9 cellular contexts compared by ENCODE assay signal in genomic region chr5:139343476-139343875, GRCh38. TPM values are rescaled to one million over a fixed set of nuclear protein-coding genes. Genes with fewer than 3 reads are reported as not detected.
A peak's percentile ranks its signal among the peaks of the same experiment; 100 is the strongest.
DNase-seq lines count a peak whose midpoint lies in the region; ATAC-seq and TF ChIP-seq lines count a peak whose summit lies in the region.
"Had no signal": no experiment of that assay in that cellular context is flagged by ENCODE, and none has a peak within 500 bp of the region (broad histone marks: within the 10 kb centered on the region; RNA-seq: fewer than 3 reads in every experiment).

No MANE protein-coding gene starts in this region.

- no peak for DNase-seq in CD4-positive, CD25-positive, alpha-beta regulatory T cell
- DNase-seq in LNCaP clone FGC (ENCODE audit: low read depth) (no peak), choroid plexus epithelial cell (ENCODE audit: low read depth) (no peak), neural crest cell (ENCODE audit: low read depth, low spot score) (no peak), GM10266 (ENCODE audit: extremely low spot score) (no peak), superior temporal gyrus (ENCODE audit: extremely low spot score) (no peak)
- DNase-seq: NCI-H2081 had no signal

- TF ChIP-seq CTCF in LNCaP clone FGC (IDR thresholded peaks at IDR 0.05; ENCODE audit: control insufficient read depth, extremely low read depth, insufficient read depth) (no peak), choroid plexus epithelial cell (conservative IDR thresholded peaks at IDR 0.05; ENCODE audit: low read depth, low read length) (no peak), neural crest cell (conservative IDR thresholded peaks at IDR 0.05) (no peak), GM10266 (IDR thresholded peaks at IDR 0.05; ENCODE audit: control insufficient read depth, insufficient read depth, low read depth, missing control alignments) (no peak)

- peaks cover 34% of the 10 kb centered on the region for H3K4me1 ChIP-seq in CD4-positive, CD25-positive, alpha-beta regulatory T cell (ENCODE audit: control insufficient read depth, insufficient read depth, low read length, poor library complexity, severe bottlenecking)

- ATAC-seq in CD4-positive, CD25-positive, alpha-beta regulatory T cell (ENCODE audit: low read depth in 2 of 2) = no peak
- no peak for ATAC-seq in GM21515 (IDR thresholded peaks at IDR 0.05; ENCODE audit: unreplicated experiment)
- no peak for ATAC-seq in activated CD4-positive, CD25-positive, alpha-beta regulatory T cell treated with anti-CD3 and anti-CD28 coated beads, Interleukin-2, amount 50 U/mL, for 24 hours

- peaks cover 7% of the 10 kb centered on the region for H3K36me3 ChIP-seq in CD4-positive, CD25-positive, alpha-beta regulatory T cell (ENCODE audit: control insufficient read depth, insufficient read depth, low read length)

- no peaks in the 10 kb centered on the region for H3K9me3 ChIP-seq in CD4-positive, CD25-positive, alpha-beta regulatory T cell (ENCODE audit: control insufficient read depth in 2 of 2, low read length in 2 of 2)

- no peaks in the 10 kb centered on the region for H3K27me3 ChIP-seq in CD4-positive, CD25-positive, alpha-beta regulatory T cell (ENCODE audit: control insufficient read depth, insufficient read depth, low read length)

- peaks cover 18% of the 10 kb centered on the region for H3K36me3 Mint-ChIP-seq in CD4-positive, CD25-positive, alpha-beta regulatory T cell
- H3K36me3 Mint-ChIP-seq in neural crest cell (ENCODE audit: low read depth) = peaks cover 12% of the 10 kb centered on the region

- peak overlapping the region; percentile 96 for H3K4me3 ChIP-seq in CD4-positive, CD25-positive, alpha-beta regulatory T cell (ENCODE audit: low read depth, low read length)
- H3K4me3 ChIP-seq in LNCaP clone FGC (ENCODE audit: low read depth, low read length) = peak overlapping the region; percentile 89
- H3K4me3 ChIP-seq in choroid plexus epithelial cell (ENCODE audit: low read depth, low read length) = peak overlapping the region; percentile 100

- peak overlapping the region; percentile 100 for H3K27ac ChIP-seq in CD4-positive, CD25-positive, alpha-beta regulatory T cell (ENCODE audit: insufficient read depth, low read length, poor library complexity, severe bottlenecking)

- peaks cover 8% of the 10 kb centered on the region for H3K27me3 Mint-ChIP-seq in CD4-positive, CD25-positive, alpha-beta regulatory T cell
- peaks cover 13% of the 10 kb centered on the region for H3K27me3 Mint-ChIP-seq in neural crest cell (ENCODE audit: low read depth)

- peak overlapping the region; percentile 97 to 99 (median 98) for H3K4me3 Mint-ChIP-seq in CD4-positive, CD25-positive, alpha-beta regulatory T cell
- H3K4me3 Mint-ChIP-seq in neural crest cell = peak overlapping the region; percentile 96

- peak overlapping the region in 2 of 3 donors; percentile 98 to 99 for H3K27ac Mint-ChIP-seq in CD4-positive, CD25-positive, alpha-beta regulatory T cell
- no peak overlapping the region for H3K27ac Mint-ChIP-seq in neural crest cell (ENCODE audit: unreplicated experiment)

- H3K9me3 Mint-ChIP-seq in CD4-positive, CD25-positive, alpha-beta regulatory T cell = peaks cover 0 to 2% (median 0%) of the 10 kb centered on the region in 7 donors
- H3K9me3 Mint-ChIP-seq in neural crest cell = no peaks in the 10 kb centered on the region

- peaks cover 35 to 71% (median 48%) of the 10 kb centered on the region in 4 donors for H3K4me1 Mint-ChIP-seq in CD4-positive, CD25-positive, alpha-beta regulatory T cell
- H3K4me1 Mint-ChIP-seq in neural crest cell = peaks cover 49% of the 10 kb centered on the region

RNA-seq across cellular contexts. Expression of gene PAIP2, which starts 1.8 kb away (rescaled TPM):
- 126 TPM for total RNA-seq in CD4-positive, CD25-positive, alpha-beta regulatory T cell
- polyA plus RNA-seq in CD4-positive, CD25-positive, alpha-beta regulatory T cell = 100 to 1,000 TPM; 335 to 426 (median 357) TPM
- total RNA-seq in neural crest cell = 103 and 104 TPM in 2 replicates

RNA-seq across cellular contexts. Expression of gene SLC23A1, which starts 39.6 kb away (rescaled TPM):
- total RNA-seq in CD4-positive, CD25-positive, alpha-beta regulatory T cell = not detected
- under 1 TPM in 2 of 4 donors, not detected in 2; 0.09 to 0.13 TPM for polyA plus RNA-seq in CD4-positive, CD25-positive, alpha-beta regulatory T cell
- total RNA-seq in neural crest cell = not detected in 2 replicates

RNA-seq across cellular contexts. Expression of gene MZB1, which starts 46.2 kb away (rescaled TPM):
- 2.2 TPM for total RNA-seq in CD4-positive, CD25-positive, alpha-beta regulatory T cell
- 1 to 10 TPM in 2 of 4 donors, under 1 TPM in 2; 0.39 to 1.7 (median 1.0) TPM for polyA plus RNA-seq in CD4-positive, CD25-positive, alpha-beta regulatory T cell
- total RNA-seq in neural crest cell = 0.25 and 0.30 TPM in 2 replicates

RNA-seq across cellular contexts. Expression of gene MATR3, which starts 49.9 kb away (rescaled TPM):
- 391 TPM for total RNA-seq in CD4-positive, CD25-positive, alpha-beta regulatory T cell
- polyA plus RNA-seq in CD4-positive, CD25-positive, alpha-beta regulatory T cell = 100 to 1,000 TPM; 327 to 383 (median 361) TPM
- total RNA-seq in neural crest cell = 321 and 329 TPM in 2 replicates

RNA-seq across cellular contexts. Expression of gene PROB1, which starts 51.4 kb away (rescaled TPM):
- 1.2 TPM for total RNA-seq in CD4-positive, CD25-positive, alpha-beta regulatory T cell
- polyA plus RNA-seq in CD4-positive, CD25-positive, alpha-beta regulatory T cell = under 1 TPM; 0.25 to 0.86 (median 0.59) TPM
- 2.2 and 2.4 TPM in 2 replicates for total RNA-seq in neural crest cell
